Comparison of ENCODE assay signal across 20 cellular contexts in the genomic region with DNA sequence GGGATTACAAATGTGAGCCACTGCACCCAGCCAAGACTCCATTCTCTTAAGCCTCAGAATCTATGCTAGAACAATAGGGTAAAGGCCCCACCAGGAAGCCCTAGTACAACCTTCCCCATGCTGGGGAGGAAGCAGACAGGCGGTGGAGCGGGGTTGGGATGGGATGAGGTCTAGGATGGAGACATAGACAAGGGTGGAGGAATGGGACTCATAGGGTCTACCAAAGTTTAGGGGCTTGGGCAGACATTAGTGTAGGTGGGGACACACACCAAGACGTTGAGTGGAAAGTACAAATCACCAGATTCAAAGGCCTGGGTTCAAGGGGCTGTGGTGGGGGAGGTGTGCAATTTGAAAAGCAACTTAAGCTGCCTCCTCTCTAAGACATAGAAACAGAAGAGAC. TPM values are rescaled to one million over a fixed set of nuclear protein-coding genes. Genes with fewer than 3 reads are reported as not detected.
DNase-seq lines count a peak whose midpoint lies in the region; ATAC-seq and TF ChIP-seq lines count a peak whose summit lies in the region.
"Had no signal": no experiment of that assay in that cellular context is flagged by ENCODE, and none has a peak within 500 bp of the region (broad histone marks: within the 10 kb centered on the region; RNA-seq: fewer than 3 reads in every experiment).

No MANE protein-coding gene starts in this region.

- peaks cover 16% of the 10 kb centered on the region for H3K36me3 ChIP-seq in CD4-positive, alpha-beta memory T cell (ENCODE audit: insufficient read depth, low read length)
- peaks cover 73% of the 10 kb centered on the region for H3K36me3 ChIP-seq in KOPT-K1 (ENCODE audit: insufficient read depth, low read length)
- H3K36me3 ChIP-seq: ascending aorta, sigmoid colon, suprapubic skin had no signal

- POLR2A ChIA-PET in CD4-positive, alpha-beta memory T cell (lab: Charles Lee; ENCODE audit: partially characterized antibody): interaction anchor here (0.7 to 30.6 kb wide), 26 partner anchors 18 to 521 kb away, joined by 3 to 6843 read pairs (median 8); partner anchors contain the start of gene EPHB6

- H3K4me1 Mint-ChIP-seq in CD4-positive, alpha-beta memory T cell: peaks cover 25 to 61% (median 36%) of the 10 kb centered on the region in 4 donors
- peaks cover 36% of the 10 kb centered on the region for H3K4me1 Mint-ChIP-seq in activated T-helper 2 cell treated with anti-CD3 and anti-CD28 coated beads, Interferon-gamma antibody, Interleukin-2, Interleukin-4, amounts not matched to agents 10 μg/mL and 5 μg/mL and 100 μg/mL, durations not matched to agents 14 hours and 24 hours and 36 hours (ENCODE audit: low read depth)
- peaks cover 76 to 96% of the 10 kb centered on the region in 2 donors for H3K4me1 Mint-ChIP-seq in natural killer cell

- H3K4me3 Mint-ChIP-seq in CD4-positive, alpha-beta memory T cell: peak overlapping the region; percentile 90 to 100 (median 98)
- peak overlapping the region; percentile 88 for H3K4me3 Mint-ChIP-seq in activated T-helper 2 cell treated with anti-CD3 and anti-CD28 coated beads, Interferon-gamma antibody, Interleukin-2, Interleukin-4, amounts not matched to agents 10 μg/mL and 5 μg/mL and 100 μg/mL, durations not matched to agents 14 hours and 24 hours and 36 hours (ENCODE audit: low read depth)
- H3K4me3 Mint-ChIP-seq in natural killer cell: peak overlapping the region; percentile 87

- H3K4me3 ChIP-seq in CD4-positive, alpha-beta memory T cell (ENCODE audit: low read length in 2 of 2): peak overlapping the region; percentile 83 to 85
- H3K4me3 ChIP-seq: ascending aorta, lung, sigmoid colon, suprapubic skin had no signal

- CTCF ChIA-PET in CD4-positive, alpha-beta memory T cell (lab: Charles Lee; ENCODE audit: partially characterized antibody): interaction anchor here (1.3 to 21.7 kb wide), 3 partner anchors 9 to 489 kb away, joined by 3 to 623 read pairs (median 18); no protein-coding TSS in a partner anchor

- intact Hi-C loops in CD4-positive, alpha-beta memory T cell (cut with micrococcal nuclease): no loop called here
- intact Hi-C loops in activated T-helper 2 cell treated with anti-CD3 and anti-CD28 coated beads, Interferon-gamma antibody, Interleukin-2, Interleukin-4, amounts not matched to agents 10 μg/mL and 5 μg/mL and 100 μg/mL, durations not matched to agents 14 hours and 24 hours and 36 hours (cut with micrococcal nuclease): loop anchor here (10.0 kb wide), 1 partner anchor 1775 kb away; the partner anchor contains the start of gene MRPS33
- intact Hi-C loops in natural killer cell (cut with micrococcal nuclease): loop anchor here (10.0 kb wide), 1 partner anchor 585 kb away; no protein-coding TSS in a partner anchor

- H3K27me3 Mint-ChIP-seq in CD4-positive, alpha-beta memory T cell: no peaks in the 10 kb centered on the region
- no peaks in the 10 kb centered on the region for H3K27me3 Mint-ChIP-seq in activated T-helper 2 cell treated with anti-CD3 and anti-CD28 coated beads, Interferon-gamma antibody, Interleukin-2, Interleukin-4, amounts not matched to agents 10 μg/mL and 5 μg/mL and 100 μg/mL, durations not matched to agents 14 hours and 24 hours and 36 hours (ENCODE audit: low read depth)
- H3K27me3 Mint-ChIP-seq in natural killer cell (ENCODE audit: low read depth in 2 of 2): no peaks in the 10 kb centered on the region

- peak overlapping the region; percentile 99 for H3K27ac ChIP-seq in CD4-positive, alpha-beta memory T cell (ENCODE audit: low read depth, low read length)
- H3K27ac ChIP-seq in KOPT-K1 (ENCODE audit: low read depth, low read length, poor library complexity, severe bottlenecking): peak overlapping the region; percentile 100
- H3K27ac ChIP-seq: ascending aorta, parathyroid adenoma, sigmoid colon, suprapubic skin, VCaP had no signal

- TF ChIP-seq CTCF in natural killer cell (IDR thresholded peaks at IDR 0.05): no peak

- H3K36me3 Mint-ChIP-seq in CD4-positive, alpha-beta memory T cell: peaks cover 67 to 68% of the 10 kb centered on the region in 2 donors
- H3K36me3 Mint-ChIP-seq in activated T-helper 2 cell treated with anti-CD3 and anti-CD28 coated beads, Interferon-gamma antibody, Interleukin-2, Interleukin-4, amounts not matched to agents 10 μg/mL and 5 μg/mL and 100 μg/mL, durations not matched to agents 14 hours and 24 hours and 36 hours (ENCODE audit: low read depth): peaks cover 77% of the 10 kb centered on the region
- H3K36me3 Mint-ChIP-seq in natural killer cell: peaks cover 7% of the 10 kb centered on the region

- H3K9me3 Mint-ChIP-seq in CD4-positive, alpha-beta memory T cell: peaks cover 0 to 3% (median under 1%) of the 10 kb centered on the region in 8 donors
- no peaks in the 10 kb centered on the region for H3K9me3 Mint-ChIP-seq in activated T-helper 2 cell treated with anti-CD3 and anti-CD28 coated beads, Interferon-gamma antibody, Interleukin-2, Interleukin-4, amounts not matched to agents 10 μg/mL and 5 μg/mL and 100 μg/mL, durations not matched to agents 14 hours and 24 hours and 36 hours
- no peaks in the 10 kb centered on the region for H3K9me3 Mint-ChIP-seq in natural killer cell

- H3K27me3 ChIP-seq in CD4-positive, alpha-beta memory T cell (ENCODE audit: insufficient read depth, low read length): no peaks in the 10 kb centered on the region
- H3K27me3 ChIP-seq: ascending aorta, suprapubic skin had no signal

- in situ Hi-C loops in ACHN (cut with HindIII; ENCODE audit: low pct_ligation_motif_present, low pct_unique_long_range_greater_than_20kb, low sequenced_read_pairs): no loop called here

- ATAC-seq in natural killer cell: no peak
- no peak for ATAC-seq in GM21717 (IDR thresholded peaks at IDR 0.05; ENCODE audit: unreplicated experiment)
- ATAC-seq: HCT116 had no signal

- H3K9me3 ChIP-seq in CD4-positive, alpha-beta memory T cell (ENCODE audit: control insufficient read depth in 1 of 2, low read length in 2 of 2): no peaks in the 10 kb centered on the region
- H3K9me3 ChIP-seq in KOPT-K1 (ENCODE audit: insufficient read depth, low read length, poor library complexity, severe bottlenecking): peaks cover 12% of the 10 kb centered on the region
- H3K9me3 ChIP-seq: ascending aorta, sigmoid colon, suprapubic skin had no signal

- peak in 2 of 5 donors; percentile 12 to 17 for DNase-seq in CD4-positive, alpha-beta memory T cell
- DNase-seq in activated T-helper 2 cell treated with anti-CD3 and anti-CD28 coated beads, Interferon-gamma antibody, Interleukin-2, Interleukin-4, amounts not matched to agents 10 μg/mL and 5 μg/mL and 100 μg/mL, durations not matched to agents 14 hours and 24 hours and 36 hours (ENCODE audit: low spot score): no peak
- DNase-seq in natural killer cell: no peak
- DNase-seq in foreskin melanocyte: no peak
- no peak for DNase-seq in ACHN
- DNase-seq: AML-193; islet precursor cell; KBM-7; NCI-H2029 treated with DMSO at 0.1 percent for 48 hours; NCI-H446 treated with DMSO at 0.1 percent for 48 hours; sigmoid colon; stimulated activated CD4-positive, alpha-beta T cell treated with anti-CD3 and anti-CD28 coated beads, Interleukin-1b, Interleukin-23, amount 100 ng/mL, for 48 hours had no signal

- H3K4me1 ChIP-seq in CD4-positive, alpha-beta memory T cell (ENCODE audit: insufficient read depth, low read length): peaks cover 41% of the 10 kb centered on the region
- H3K4me1 ChIP-seq: ascending aorta, parathyroid adenoma, sigmoid colon, suprapubic skin had no signal

- H3K27ac Mint-ChIP-seq in CD4-positive, alpha-beta memory T cell: peak overlapping the region; percentile 95 to 100 (median 96)
- peak overlapping the region; percentile 90 for H3K27ac Mint-ChIP-seq in activated T-helper 2 cell treated with anti-CD3 and anti-CD28 coated beads, Interferon-gamma antibody, Interleukin-2, Interleukin-4, amounts not matched to agents 10 μg/mL and 5 μg/mL and 100 μg/mL, durations not matched to agents 14 hours and 24 hours and 36 hours
- peak overlapping the region; percentile 92 to 100 for H3K27ac Mint-ChIP-seq in natural killer cell

RNA-seq across cellular contexts. Expression of gene PRSS2, which starts 19.3 kb away (rescaled TPM):
- not detected for total RNA-seq in CD4-positive, alpha-beta memory T cell
- not detected for polyA plus RNA-seq in CD4-positive, alpha-beta memory T cell
- not detected in 2 replicates for total RNA-seq in activated T-helper 2 cell treated with anti-CD3 and anti-CD28 coated beads, Interferon-gamma antibody, Interleukin-2, Interleukin-4, amounts not matched to agents 10 μg/mL and 5 μg/mL and 100 μg/mL, durations not matched to agents 14 hours and 24 hours and 36 hours
- total RNA-seq in natural killer cell: not detected
- total RNA-seq: ascending aorta, sigmoid colon, suprapubic skin had no signal

RNA-seq across cellular contexts. Expression of gene PRSS1, which starts 40.8 kb away (rescaled TPM):
- under 1 TPM in 1 of 2 experiments, not detected in 1; 0.44 TPM for total RNA-seq in CD4-positive, alpha-beta memory T cell
- polyA plus RNA-seq in CD4-positive, alpha-beta memory T cell: not detected
- not detected in 2 replicates for total RNA-seq in activated T-helper 2 cell treated with anti-CD3 and anti-CD28 coated beads, Interferon-gamma antibody, Interleukin-2, Interleukin-4, amounts not matched to agents 10 μg/mL and 5 μg/mL and 100 μg/mL, durations not matched to agents 14 hours and 24 hours and 36 hours
- not detected for total RNA-seq in natural killer cell
- total RNA-seq: ascending aorta, sigmoid colon, suprapubic skin had no signal
